In the genomic region with DNA sequence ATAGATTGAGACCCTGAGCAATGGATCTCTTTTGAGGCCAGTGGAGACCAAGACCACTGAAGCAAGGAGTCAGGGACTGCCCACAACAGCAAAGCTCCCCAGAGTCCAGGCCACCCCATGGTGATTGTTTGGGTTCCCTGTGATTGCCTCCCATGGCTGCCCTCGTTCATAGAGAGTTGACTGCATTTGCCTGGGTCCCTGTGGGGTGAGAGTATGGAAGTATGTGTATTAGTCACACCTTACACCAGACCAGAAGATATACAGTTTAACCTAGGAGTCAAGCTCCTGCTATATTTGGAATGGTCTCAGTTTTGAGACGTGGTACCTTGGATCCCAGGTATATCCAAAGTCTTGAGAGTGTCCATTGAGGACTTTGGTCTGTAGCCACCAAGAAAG, we compare ENCODE assay signal across 12 cellular contexts. TPM values are rescaled to one million over a fixed set of nuclear protein-coding genes. Genes with fewer than 3 reads are reported as not detected.
A peak's percentile ranks its signal among the peaks of the same experiment; 100 is the strongest.
DNase-seq lines count a peak whose midpoint lies in the region; ATAC-seq and TF ChIP-seq lines count a peak whose summit lies in the region.
"Had no signal": no experiment of that assay in that cellular context is flagged by ENCODE, and none has a peak within 500 bp of the region (broad histone marks: within the 10 kb centered on the region; RNA-seq: fewer than 3 reads in every experiment).

No MANE protein-coding gene starts in this region.

- H3K27ac ChIP-seq in esophagus (ENCODE audit: low read depth in 2 of 2, low read length in 1 of 2) = peak overlapping the region; percentile 57 to 95
- H3K27ac ChIP-seq in muscle layer of colon (ENCODE audit: low read depth, low read length) = peak overlapping the region; percentile 78
- peak overlapping the region; percentile 87 to 96 (median 88) for H3K27ac ChIP-seq in thyroid gland

- TF ChIP-seq CTCF in thyroid gland (IDR thresholded peaks at IDR 0.05) (no peak), GM10248 (IDR thresholded peaks at IDR 0.05; ENCODE audit: control extremely low read depth, extremely low read depth, low read depth, missing control alignments) (no peak)

- H3K9me3 ChIP-seq in esophagus (ENCODE audit: control insufficient read depth in 2 of 2, insufficient read depth in 1 of 2, low read depth in 1 of 2, low read length in 1 of 2) (no peaks in the 10 kb centered on the region), muscle layer of colon (ENCODE audit: low read length) (no peaks in the 10 kb centered on the region), thyroid gland (no peaks in the 10 kb centered on the region)

- peak overlapping the region; percentile 3 for H3K9ac ChIP-seq in muscle layer of colon (ENCODE audit: low read length)

- POLR2A ChIA-PET in GM10248 (lab: Yijun Ruan, JAX) = no interaction called here

- ATAC-seq in SK-N-SH treated with all-trans-retinoic acid at 6 μM for 48 hours (peak; percentile 8; the same call in 2 of the 3 replicates), GM21423 (IDR thresholded peaks at IDR 0.05; ENCODE audit: unreplicated experiment) (no peak), GM18870 (IDR thresholded peaks at IDR 0.05; ENCODE audit: unreplicated experiment) (no peak)

- DNase-seq in thyroid gland (no peak), GM10248 (ENCODE audit: extremely low spot score) (no peak)
- DNase-seq in stimulated activated CD4-positive, alpha-beta T cell treated with anti-CD3 and anti-CD28 coated beads, Interleukin-12 subunit alpha, Interleukin-12 subunit beta, amount 100 ng/mL, for 4 hours = no peak
- DNase-seq: Karpas-422; NCI-H2081 treated with DMSO at 0.1 percent for 48 hours; NK-92 treated with Interleukin-12 subunit alpha and Interleukin-12 subunit beta, amount 100 ng/mL, for 24 hours; stimulated activated CD8-positive, alpha-beta memory T cell treated with anti-CD3 and anti-CD28 coated beads, Interleukin-4, amount 100 ng/mL, for 48 hours had no signal

- intact Hi-C loops in thyroid gland (cut with DNase I) = no loop called here

- CTCF ChIA-PET in GM10248 (lab: Yijun Ruan, JAX) = interaction anchor here (1.5 to 2.4 kb wide), 2 partner anchors 35 to 292 kb away, joined by 3 to 11 read pairs; no protein-coding TSS in a partner anchor

- no peak for TF ChIP-seq POLR2A in thyroid gland (IDR thresholded peaks at IDR 0.05)

- peaks cover 8 to 25% of the 10 kb centered on the region in 2 donors for H3K4me1 ChIP-seq in esophagus (ENCODE audit: control insufficient read depth in 2 of 2, insufficient read depth in 2 of 2, low read length in 1 of 2)
- peaks cover 73% of the 10 kb centered on the region for H3K4me1 ChIP-seq in muscle layer of colon (ENCODE audit: insufficient read depth, low read length)
- H3K4me1 ChIP-seq in thyroid gland = peaks cover 57 to 75% of the 10 kb centered on the region in 2 donors

- 31 to 41% methylated on average over 2 of the region's 2 CpGs for WGBS in esophagus, 2 donors
- WGBS in thyroid gland, 2 donors = 45 to 57% methylated on average over 2 of the region's 2 CpGs

- H3K36me3 ChIP-seq in esophagus (ENCODE audit: control insufficient read depth in 2 of 2, insufficient read depth in 2 of 2, low read length in 1 of 2) (no peaks in the 10 kb centered on the region), muscle layer of colon (ENCODE audit: insufficient read depth, low read length) (peaks cover 3% of the 10 kb centered on the region), thyroid gland (no peaks in the 10 kb centered on the region)

- H3K4me3 ChIP-seq in esophagus (ENCODE audit: low read depth in 1 of 2, low read length in 2 of 2) (no peak overlapping the region), muscle layer of colon (ENCODE audit: low read depth in 1 of 2, low read length in 2 of 2) (no peak overlapping the region), thyroid gland (replicated peaks in 1 of 3) (no peak overlapping the region)

- H3K27me3 ChIP-seq in esophagus (ENCODE audit: control insufficient read depth in 1 of 2, insufficient read depth in 2 of 2, low read length in 2 of 2) (no peaks in the 10 kb centered on the region), muscle layer of colon (ENCODE audit: control insufficient read depth in 1 of 2, insufficient read depth in 2 of 2, low read length in 2 of 2) (no peaks in the 10 kb centered on the region), thyroid gland (no peaks in the 10 kb centered on the region)

TF ChIP-seq in SK-N-SH treated with all-trans-retinoic acid at 6 μM for 48 hours, 23 proteins besides CTCF, POLR2A, EP300 and RAD21:
- TF ChIP-seq ZFP3 (CRISPR knock-in tag; IDR thresholded peaks at IDR 0.05) = no peak
- TF ChIP-seq BACH2 (CRISPR knock-in tag; IDR thresholded peaks at IDR 0.05; ENCODE audit: borderline replicate concordance) = no peak
- TF ChIP-seq, protein P1, sequence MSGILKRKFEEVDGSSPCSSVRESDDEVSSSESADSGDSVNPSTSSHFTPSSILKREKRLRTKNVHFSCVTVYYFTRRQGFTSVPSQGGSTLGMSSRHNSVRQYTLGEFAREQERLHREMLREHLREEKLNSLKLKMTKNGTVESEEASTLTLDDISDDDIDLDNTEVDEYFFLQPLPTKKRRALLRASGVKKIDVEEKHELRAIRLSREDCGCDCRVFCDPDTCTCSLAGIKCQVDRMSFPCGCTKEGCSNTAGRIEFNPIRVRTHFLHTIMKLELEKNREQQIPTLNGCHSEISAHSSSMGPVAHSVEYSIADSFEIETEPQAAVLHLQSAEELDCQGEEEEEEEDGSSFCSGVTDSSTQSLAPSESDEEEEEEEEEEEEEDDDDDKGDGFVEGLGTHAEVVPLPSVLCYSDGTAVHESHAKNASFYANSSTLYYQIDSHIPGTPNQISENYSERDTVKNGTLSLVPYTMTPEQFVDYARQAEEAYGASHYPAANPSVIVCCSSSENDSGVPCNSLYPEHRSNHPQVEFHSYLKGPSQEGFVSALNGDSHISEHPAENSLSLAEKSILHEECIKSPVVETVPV (CRISPR knock-in tag; IDR thresholded peaks at IDR 0.05) = no peak
- no peak for TF ChIP-seq ZNF8 (CRISPR knock-in tag; IDR thresholded peaks at IDR 0.05)
- no peak for TF ChIP-seq ZFP30 (CRISPR knock-in tag; IDR thresholded peaks at IDR 0.05)

RNA-seq across cellular contexts. Expression of a gene that starts 20.2 kb away (rescaled TPM):
- polyA plus RNA-seq in esophagus = 10 to 100 TPM in 1 of 2 donors, 1 to 10 TPM in 1; 6.4 to 12.7 TPM
- total RNA-seq in thyroid gland = 10 to 100 TPM; 39.4 to 54.1 (median 51.7) TPM
